In the genomic region with DNA sequence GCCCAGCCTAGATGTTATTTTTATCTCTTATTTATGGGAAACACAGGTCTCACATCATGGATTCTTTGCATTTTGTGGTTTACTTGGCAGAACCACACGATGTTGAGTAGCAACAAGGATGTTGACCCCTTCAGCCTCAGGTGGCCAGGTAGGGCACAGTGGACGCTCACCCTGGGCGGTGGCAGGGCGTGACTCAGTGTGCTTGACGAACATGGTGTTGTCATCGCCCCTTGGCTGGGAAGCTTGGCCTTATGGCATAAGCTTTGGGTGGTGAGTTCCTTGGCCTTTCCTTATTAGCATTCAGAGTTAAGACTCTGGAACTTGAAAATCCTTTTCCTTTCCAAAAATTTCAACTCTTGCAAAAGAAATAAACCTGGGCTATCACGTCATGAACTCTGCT, we compare ENCODE assay signal across 19 cellular contexts. TPM values are rescaled to one million over a fixed set of nuclear protein-coding genes. Genes with fewer than 3 reads are reported as not detected.
A peak's percentile ranks its signal among the peaks of the same experiment; 100 is the strongest.
DNase-seq lines count a peak whose midpoint lies in the region; ATAC-seq and TF ChIP-seq lines count a peak whose summit lies in the region.
"Had no signal": no experiment of that assay in that cellular context is flagged by ENCODE, and none has a peak within 500 bp of the region (broad histone marks: within the 10 kb centered on the region; RNA-seq: fewer than 3 reads in every experiment).

No MANE protein-coding gene starts in this region.

- no peak overlapping the region for H3K27ac ChIP-seq in foreskin keratinocyte
- H3K27ac ChIP-seq: HL-60 had no signal

- peak overlapping the region; percentile 43 for H3K27ac Mint-ChIP-seq in stimulated activated memory B cell treated with anti-CD40 and anti-IgM and Interleukin-4, amounts not matched to agents 10 μg/mL and 1 μg/mL and 100 μg/mL, for 72 hours
- H3K27ac Mint-ChIP-seq: CD8-positive, alpha-beta memory T cell; HFFc6 had no signal

- peaks cover 2% of the 10 kb centered on the region for H3K9me3 Mint-ChIP-seq in stimulated activated memory B cell treated with anti-CD40 and anti-IgM and Interleukin-4, amounts not matched to agents 10 μg/mL and 1 μg/mL and 100 μg/mL, for 72 hours

- TF ChIP-seq CTCF in foreskin keratinocyte (conservative IDR thresholded peaks at IDR 0.05), result no peak

- H3K27me3 Mint-ChIP-seq in stimulated activated memory B cell treated with anti-CD40 and anti-IgM and Interleukin-4, amounts not matched to agents 10 μg/mL and 1 μg/mL and 100 μg/mL, for 72 hours, result no peaks in the 10 kb centered on the region

- DNase-seq in HT-29 (ENCODE audit: low spot score) (peak; percentile 37), SW480 (ENCODE audit: low spot score) (peak; percentile 57), foreskin keratinocyte (peak; percentile 28 to 60), NCI-H146 treated with DMSO at 0.1 percent for 48 hours (lab: John Stamatoyannopoulos, UW; ENCODE audit: unreplicated experiment) (no peak), DMS153 (lab: John Stamatoyannopoulos, UW) (no peak), GF-D8 (lab: John Stamatoyannopoulos, UW) (no peak)
- DNase-seq: BE2C; CD8-positive, alpha-beta memory T cell; GOT3; HFFc6; KG1; MM.1S; NCI-H2029; NCI-H526; Right ventricle myocardium superior; SK-N-SH had no signal

- no peaks in the 10 kb centered on the region for H3K36me3 Mint-ChIP-seq in stimulated activated memory B cell treated with anti-CD40 and anti-IgM and Interleukin-4, amounts not matched to agents 10 μg/mL and 1 μg/mL and 100 μg/mL, for 72 hours
- H3K36me3 Mint-ChIP-seq: CD8-positive, alpha-beta memory T cell had no signal

- H3K4me1 ChIP-seq in foreskin keratinocyte, result no peaks in the 10 kb centered on the region
- H3K4me1 ChIP-seq: BE2C had no signal

- no peak overlapping the region for H3K4me3 Mint-ChIP-seq in stimulated activated memory B cell treated with anti-CD40 and anti-IgM and Interleukin-4, amounts not matched to agents 10 μg/mL and 1 μg/mL and 100 μg/mL, for 72 hours
- H3K4me3 Mint-ChIP-seq: CD8-positive, alpha-beta memory T cell; HFFc6 had no signal

- no peaks in the 10 kb centered on the region for H3K27me3 ChIP-seq in foreskin keratinocyte

- H3K4me1 Mint-ChIP-seq in stimulated activated memory B cell treated with anti-CD40 and anti-IgM and Interleukin-4, amounts not matched to agents 10 μg/mL and 1 μg/mL and 100 μg/mL, for 72 hours, result peaks cover 45% of the 10 kb centered on the region

- no peak for ATAC-seq in foreskin keratinocyte
- ATAC-seq in stimulated activated memory B cell treated with anti-CD40 and anti-IgM and Interleukin-4, amounts not matched to agents 10 μg/mL and 1 μg/mL and 100 μg/mL, for 72 hours, result no peak
- ATAC-seq: Panc1 had no signal

RNA-seq across cellular contexts. Expression of a gene that starts 22.7 kb away (rescaled TPM):
- 0.70 and 2.6 TPM in 2 replicates for total RNA-seq in HT-29 (2014; rRNA removed; shearing (Covaris generic))
- total RNA-seq in foreskin keratinocyte, result 10.4 and 13.4 TPM in 2 replicates
- polyA plus RNA-seq in foreskin keratinocyte, result 11.0 and 14.4 TPM in 2 replicates

Comparison
In these comparisons a context has a peak if more than half of its experiments do, and no peak if none do; other contexts are left out.
1. DNase-seq: peak in HT-29 (single experiment), SW480 (single experiment) and foreskin keratinocyte (2 of 2); none in NCI-H146 treated with DMSO at 0.1 percent for 48 hours (single experiment), DMS153 (single experiment) and GF-D8 (single experiment).